ENCODE assay signal across 8 cellular contexts in the genomic region with DNA sequence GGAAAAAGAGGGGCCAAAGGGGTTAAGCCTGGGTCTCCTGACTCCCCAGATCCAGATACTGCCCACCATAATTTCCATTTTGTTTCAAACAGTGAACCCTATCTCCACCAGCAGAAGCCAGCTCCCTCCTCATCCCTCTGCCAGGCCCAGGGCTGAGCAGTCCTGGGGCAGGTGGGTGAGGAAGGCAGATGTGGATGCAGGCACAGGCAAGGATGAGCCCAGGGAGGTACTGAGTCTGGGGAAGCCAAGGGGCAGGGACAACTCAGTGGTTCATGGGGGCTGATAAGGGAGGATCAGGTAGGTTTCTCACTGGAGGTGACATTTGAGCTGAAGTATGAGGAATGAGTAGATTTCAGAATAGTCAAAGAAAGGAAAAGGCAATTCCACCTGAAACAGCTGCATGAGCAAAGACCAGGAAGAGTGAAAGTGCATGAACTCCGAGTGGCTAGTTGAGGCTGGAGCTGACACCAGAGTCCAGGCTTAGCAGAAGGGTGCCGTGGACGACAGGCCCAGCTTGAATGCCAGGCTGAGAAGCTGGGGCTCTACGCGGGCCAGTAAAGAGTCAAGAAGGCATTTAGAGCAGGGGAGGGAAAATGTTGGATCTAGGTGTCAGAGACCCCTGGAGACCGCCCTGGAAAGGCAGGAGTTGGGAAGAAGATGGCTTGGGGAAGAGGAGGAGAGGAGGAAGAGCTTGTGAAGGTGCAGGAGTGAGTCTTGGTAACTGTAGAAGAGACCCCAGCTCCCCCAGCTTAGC. TPM values are rescaled to one million over a fixed set of nuclear protein-coding genes. Genes with fewer than 3 reads are reported as not detected.
DNase-seq lines count a peak whose midpoint lies in the region; ATAC-seq and TF ChIP-seq lines count a peak whose summit lies in the region.

No MANE protein-coding gene starts in this region.

- H3K4me1 ChIP-seq in CD8-positive, alpha-beta T cell (ENCODE audit: insufficient read depth, low read length) = peaks cover 59% of the 10 kb centered on the region
- H3K4me1 ChIP-seq in Loucy (ENCODE audit: insufficient read depth, low read length, poor library complexity, severe bottlenecking) (peaks cover 35% of the 10 kb centered on the region), neuron (ENCODE audit: insufficient read depth, low read length) (peaks cover 35% of the 10 kb centered on the region)

- H3K9me3 Mint-ChIP-seq in CD8-positive, alpha-beta T cell = no peaks in the 10 kb centered on the region
- H3K9me3 Mint-ChIP-seq in effector memory CD8-positive, alpha-beta T cell = no peaks in the 10 kb centered on the region

- H3K36me3 ChIP-seq in CD8-positive, alpha-beta T cell (ENCODE audit: insufficient read depth, low read length) = peaks cover 7% of the 10 kb centered on the region
- H3K36me3 ChIP-seq in Loucy (ENCODE audit: insufficient read depth, low read length) = 0 out of 2 replicates have a peak, but pooled peaks cover under 1% of the 10 kb centered on the region
- peaks cover 10% of the 10 kb centered on the region for H3K36me3 ChIP-seq in neuron (ENCODE audit: insufficient read depth, low read length)

- CTCF ChIA-PET in CD8-positive, alpha-beta T cell (lab: Charles Lee) = interaction anchor here (0.6 to 4.4 kb wide), 29 partner anchors 9 to 171 kb away, joined by 3 to 65 read pairs (median 5); a partner anchor contains a TSS

- peak overlapping the region; percentile 79 for H3K4me3 ChIP-seq in CD8-positive, alpha-beta T cell (ENCODE audit: low read depth, low read length)
- H3K4me3 ChIP-seq in Loucy (ENCODE audit: low read length, poor library complexity, severe bottlenecking) (peak overlapping the region; percentile 74), neuron (ENCODE audit: low read length) (peak overlapping the region; percentile 77)

- no peaks in the 10 kb centered on the region for H3K9me2 ChIP-seq in Loucy (replicated peaks; ENCODE audit: low read depth, low read length)

- peaks cover 5% of the 10 kb centered on the region; the same call in 1 of the 2 replicates for H3F3A ChIP-seq in Loucy (ENCODE audit: low read depth)

- peak overlapping the region; percentile 87 for H3K4me2 ChIP-seq in Loucy (ENCODE audit: low read depth, low read length, poor library complexity, severe bottlenecking)

- in situ Hi-C loops in G401 (cut with HindIII; ENCODE audit: low sequenced_read_pairs) = no loop called here

- DNase-seq in CD8-positive, alpha-beta T cell = no peak
- no peak for DNase-seq in effector memory CD8-positive, alpha-beta T cell
- DNase-seq in T-helper 9 cell = no peak
- no peak for DNase-seq in G401 (ENCODE audit: low spot score)
- no peak for DNase-seq in germinal center (ENCODE audit: low spot score)
- no peak for DNase-seq in NCI-H1092 treated with DMSO at 0.1 percent for 48 hours (lab: John Stamatoyannopoulos, UW)

- H3K27ac ChIP-seq in CD8-positive, alpha-beta T cell (ENCODE audit: low read depth, low read length) = peak overlapping the region; percentile 61

- peaks cover 16% of the 10 kb centered on the region for H3K36me3 Mint-ChIP-seq in CD8-positive, alpha-beta T cell
- peaks cover 33% of the 10 kb centered on the region for H3K36me3 Mint-ChIP-seq in effector memory CD8-positive, alpha-beta T cell (ENCODE audit: insufficient read depth)

- no peaks in the 10 kb centered on the region for H4K20me1 ChIP-seq in Loucy (ENCODE audit: insufficient read depth, low read length, poor library complexity, severe bottlenecking)

- H3K4me1 Mint-ChIP-seq in CD8-positive, alpha-beta T cell (ENCODE audit: low read depth) = peaks cover 57% of the 10 kb centered on the region
- H3K4me1 Mint-ChIP-seq in effector memory CD8-positive, alpha-beta T cell (ENCODE audit: low read depth in 2 of 2) = peaks cover 41 to 48% of the 10 kb centered on the region in 2 donors

- no peaks in the 10 kb centered on the region for H3K27me3 ChIP-seq in CD8-positive, alpha-beta T cell (ENCODE audit: insufficient read depth, low read length)
- no peaks in the 10 kb centered on the region for H3K27me3 ChIP-seq in Loucy (ENCODE audit: insufficient read depth, low read length, poor library complexity, severe bottlenecking)
- H3K27me3 ChIP-seq in neuron (ENCODE audit: insufficient read depth, low read length) = no peaks in the 10 kb centered on the region

- H3K79me2 ChIP-seq in Loucy (ENCODE audit: insufficient read depth, low read length) = peaks cover 14% of the 10 kb centered on the region; the same call in 1 of the 2 replicates

- peak overlapping the region; percentile 90 for H3K4me3 Mint-ChIP-seq in CD8-positive, alpha-beta T cell
- peak overlapping the region; percentile 84 to 85 for H3K4me3 Mint-ChIP-seq in effector memory CD8-positive, alpha-beta T cell

- intact Hi-C loops in CD8-positive, alpha-beta T cell (cut with DNase I, micrococcal nuclease) = loop anchor here (1.0 to 10.0 kb wide), 4 partner anchors 8 to 1565 kb away; a partner anchor contains a TSS

- peak overlapping the region; percentile 76 for H3K9ac ChIP-seq in Loucy (ENCODE audit: low read depth, low read length, poor library complexity, severe bottlenecking)

- H2AFZ ChIP-seq in Loucy (ENCODE audit: low read length) (no peak overlapping the region), neuron (ENCODE audit: low read depth, low read length) (no peak overlapping the region)

- no peaks in the 10 kb centered on the region for H3K27me3 Mint-ChIP-seq in CD8-positive, alpha-beta T cell (ENCODE audit: low read depth)
- H3K27me3 Mint-ChIP-seq in effector memory CD8-positive, alpha-beta T cell = no peaks in the 10 kb centered on the region

- no peaks in the 10 kb centered on the region for H3K9me3 ChIP-seq in CD8-positive, alpha-beta T cell (ENCODE audit: low read length)
- H3K9me3 ChIP-seq in Loucy (ENCODE audit: insufficient read depth, low read depth, low read length) = no peaks in the 10 kb centered on the region
- no peaks in the 10 kb centered on the region for H3K9me3 ChIP-seq in neuron (ENCODE audit: low read length)

- H3K27ac Mint-ChIP-seq in CD8-positive, alpha-beta T cell = peak overlapping the region; percentile 92
- peak overlapping the region; percentile 91 to 93 for H3K27ac Mint-ChIP-seq in effector memory CD8-positive, alpha-beta T cell

- POLR2A ChIA-PET in CD8-positive, alpha-beta T cell (lab: Charles Lee) = interaction anchor here (0.6 to 2.8 kb wide), 5 partner anchors 9 to 155 kb away, joined by 3 to 20 read pairs (median 4); a partner anchor contains a TSS

- no peak for ATAC-seq in CD8-positive, alpha-beta T cell
- ATAC-seq in effector memory CD8-positive, alpha-beta T cell (replicated peaks) = no peak

- TF ChIP-seq CTCF in CD8-positive, alpha-beta T cell (IDR thresholded peaks at IDR 0.05) = no peak
- TF ChIP-seq CTCF in Loucy (conservative IDR thresholded peaks at IDR 0.05; ENCODE audit: low read length) = no peak

RNA-seq across cellular contexts. Expression of a gene that starts 10.3 kb away (rescaled TPM):
- 100 to 1,000 TPM; 111 to 112 TPM for total RNA-seq in CD8-positive, alpha-beta T cell
- total RNA-seq in G401 (2014; rRNA removed; shearing (Covaris generic)) = 14.3 and 21.2 TPM in 2 replicates

RNA-seq across cellular contexts. Expression of a gene that starts 22.6 kb away (rescaled TPM):
- under 1 TPM in 1 of 2 experiments, not detected in 1; 0.19 TPM for total RNA-seq in CD8-positive, alpha-beta T cell
- total RNA-seq in G401 (2014; rRNA removed; shearing (Covaris generic)) = 1.8 and 2.1 TPM in 2 replicates

RNA-seq across cellular contexts. Expression of a gene that starts 23.1 kb away (rescaled TPM):
- total RNA-seq in CD8-positive, alpha-beta T cell = 10 to 100 TPM; 10.1 to 13.5 TPM
- total RNA-seq in G401 (2014; rRNA removed; shearing (Covaris generic)) = 151 and 170 TPM in 2 replicates

RNA-seq across cellular contexts. Expression of a gene that starts 24.4 kb away (rescaled TPM):
- 10 to 100 TPM; 92.1 to 95.1 TPM for total RNA-seq in CD8-positive, alpha-beta T cell
- total RNA-seq in G401 (2014; rRNA removed; shearing (Covaris generic)) = 157 and 165 TPM in 2 replicates

RNA-seq across cellular contexts. Expression of a gene that starts 33.8 kb away (rescaled TPM):
- total RNA-seq in CD8-positive, alpha-beta T cell = not detected
- total RNA-seq in G401 (2014; rRNA removed; shearing (Covaris generic)) = not detected in 2 replicates

Comparison
In these comparisons a context has a peak if more than half of its experiments do, and no peak if none do; other contexts are left out.
1. RNA of a gene that starts 23.1 kb away (total RNA-seq): 151 to 170 TPM in G401; 10.1 to 13.5 TPM in CD8-positive, alpha-beta T cell; every median in the first group is over 10 times any median in the second.
2. Peak in every context shown above with its lines, with median percentiles within 50 percentile points of each other: H3K4me3 ChIP-seq.